14 cellular contexts compared by ENCODE assay signal in genomic region chr9:3498691-3499090, GRCh38. TPM values are rescaled to one million over a fixed set of nuclear protein-coding genes. Genes with fewer than 3 reads are reported as not detected.
DNase-seq lines count a peak whose midpoint lies in the region; ATAC-seq and TF ChIP-seq lines count a peak whose summit lies in the region.
"Had no signal": no experiment of that assay in that cellular context is flagged by ENCODE, and none has a peak within 500 bp of the region (broad histone marks: within the 10 kb centered on the region; RNA-seq: fewer than 3 reads in every experiment).

No MANE protein-coding gene starts in this region.

- no peak for TF ChIP-seq CTCF in brain (conservative IDR thresholded peaks at IDR 0.05)
- no peak for TF ChIP-seq CTCF in upper lobe of left lung (IDR thresholded peaks at IDR 0.05)

- DNase-seq in COLO668 (lab: John Stamatoyannopoulos, UW; ENCODE audit: unreplicated experiment) (peak; percentile 30), NCI-H1436 treated with DMSO at 0.1 percent for 48 hours (lab: John Stamatoyannopoulos, UW) (peak; percentile 66), mesenchymal stem cell (peak; percentile 45), upper lobe of left lung (no peak)
- no peak for DNase-seq in activated T-helper 2 cell treated with anti-CD3 and anti-CD28 coated beads, Interferon-gamma antibody, Interleukin-2, Interleukin-4, amounts not matched to agents 10 μg/mL and 5 μg/mL and 100 μg/mL, durations not matched to agents 14 hours and 24 hours and 36 hours (ENCODE audit: low spot score)
- no peak for DNase-seq in activated CD4-positive, alpha-beta T cell treated with anti-CD3 and anti-CD28 coated beads, Interleukin-2, amount 10 ng/mL, durations not matched to agents 7 days and 5 days
- DNase-seq: activated CD8-positive, alpha-beta memory T cell treated with anti-CD3 and anti-CD28 coated beads, Interleukin-2, amount 10 ng/mL, durations not matched to agents 7 days and 5 days; Kasumi-1; stimulated activated CD4-positive, alpha-beta T cell treated with anti-CD3 and anti-CD28 coated beads, Interleukin-2, amount 100 ng/mL, for 24 hours had no signal

- H3K27me3 ChIP-seq in mesenchymal stem cell (ENCODE audit: control insufficient read depth in 1 of 2, insufficient read depth in 1 of 2, low read length in 2 of 2), result no peaks in the 10 kb centered on the region
- H3K27me3 ChIP-seq in upper lobe of left lung, result no peaks in the 10 kb centered on the region

- no peak overlapping the region for H3K14ac ChIP-seq in mesenchymal stem cell (ENCODE audit: low read length in 2 of 2)

- CTCF ChIA-PET in activated CD4-positive, alpha-beta T cell treated with anti-CD3 and anti-CD28 coated beads, Interleukin-2, amount 10 ng/mL, durations not matched to agents 7 days and 5 days (lab: Charles Lee), result interaction anchor here (1.2 kb wide), 1 partner anchor 55 kb away, joined by 4 read pairs; no protein-coding TSS in a partner anchor

- H3K9me3 ChIP-seq in mesenchymal stem cell (ENCODE audit: control insufficient read depth, low read length), result no peaks in the 10 kb centered on the region
- no peaks in the 10 kb centered on the region for H3K9me3 ChIP-seq in upper lobe of left lung

- H3K27me3 Mint-ChIP-seq in brain, result peaks cover 5% of the 10 kb centered on the region
- no peaks in the 10 kb centered on the region for H3K27me3 Mint-ChIP-seq in activated T-helper 2 cell treated with anti-CD3 and anti-CD28 coated beads, Interferon-gamma antibody, Interleukin-2, Interleukin-4, amounts not matched to agents 10 μg/mL and 5 μg/mL and 100 μg/mL, durations not matched to agents 14 hours and 24 hours and 36 hours (ENCODE audit: low read depth)
- H3K27me3 Mint-ChIP-seq in activated CD4-positive, alpha-beta T cell treated with anti-CD3 and anti-CD28 coated beads, Interleukin-2, amount 10 ng/mL, durations not matched to agents 7 days and 5 days, result no peaks in the 10 kb centered on the region
- H3K27me3 Mint-ChIP-seq: activated CD8-positive, alpha-beta memory T cell treated with anti-CD3 and anti-CD28 coated beads, Interleukin-2, amount 10 ng/mL, durations not matched to agents 7 days and 5 days; B cell; stimulated activated naive CD8-positive, alpha-beta T cell treated with anti-CD3 and anti-CD28 coated beads, Interleukin-15, Interleukin-2, amounts not matched to agents 100 ng/mL and 50 ng/mL, for 24 hours had no signal

- POLR2A ChIA-PET in activated CD4-positive, alpha-beta T cell treated with anti-CD3 and anti-CD28 coated beads, Interleukin-2, amount 10 ng/mL, durations not matched to agents 7 days and 5 days (lab: Charles Lee), result no interaction called here

- TF ChIP-seq POLR2A in upper lobe of left lung (IDR thresholded peaks at IDR 0.05), result no peak

- intact Hi-C loops in activated T-helper 2 cell treated with anti-CD3 and anti-CD28 coated beads, Interferon-gamma antibody, Interleukin-2, Interleukin-4, amounts not matched to agents 10 μg/mL and 5 μg/mL and 100 μg/mL, durations not matched to agents 14 hours and 24 hours and 36 hours (cut with micrococcal nuclease), result no loop called here

- H2AFZ ChIP-seq in mesenchymal stem cell (ENCODE audit: low read depth, low read length), result no peak overlapping the region

- no peak for ATAC-seq in HG02763 (IDR thresholded peaks at IDR 0.05; ENCODE audit: unreplicated experiment)
- no peak for ATAC-seq in upper lobe of left lung (ENCODE audit: low FRiP score in 2 of 2)
- ATAC-seq: activated CD8-positive, alpha-beta memory T cell treated with anti-CD3 and anti-CD28 coated beads, Interleukin-2, amount 10 ng/mL, durations not matched to agents 7 days and 5 days had no signal

- no peak overlapping the region for H3K27ac ChIP-seq in mesenchymal stem cell (ENCODE audit: low read length, poor library complexity, severe bottlenecking)
- H3K27ac ChIP-seq in upper lobe of left lung, result no peak overlapping the region

- peaks cover 5% of the 10 kb centered on the region for H3K79me1 ChIP-seq in mesenchymal stem cell (replicated peaks; ENCODE audit: low read length, poor library complexity, severe bottlenecking)

- H2BK5ac ChIP-seq in mesenchymal stem cell (ENCODE audit: low read depth, low read length, poor library complexity, severe bottlenecking), result no peak overlapping the region

- no peak overlapping the region for H2BK15ac ChIP-seq in mesenchymal stem cell (ENCODE audit: low read depth, poor library complexity, severe bottlenecking)

- H2AK5ac ChIP-seq in mesenchymal stem cell (ENCODE audit: low read length, severe bottlenecking), result no peak overlapping the region

- H3K4me3 ChIP-seq in mesenchymal stem cell (ENCODE audit: insufficient read depth in 1 of 2, low read depth in 1 of 2, low read length in 2 of 2) (no peak overlapping the region), upper lobe of left lung (no peak overlapping the region)

- H3K4me1 ChIP-seq in mesenchymal stem cell (ENCODE audit: control insufficient read depth, insufficient read depth, low read depth, low read length) (no peaks in the 10 kb centered on the region), upper lobe of left lung (peaks cover 0 to 13% (median 9%) of the 10 kb centered on the region in 4 donors)

- H3K23ac ChIP-seq in mesenchymal stem cell (ENCODE audit: low read length in 2 of 2), result no peak overlapping the region

- no peak overlapping the region for H3K4me2 ChIP-seq in mesenchymal stem cell (ENCODE audit: low read length, poor library complexity, severe bottlenecking)

- peak overlapping the region; percentile 1 to 68 (median 62) for H3K4me3 Mint-ChIP-seq in brain
- no peak overlapping the region for H3K4me3 Mint-ChIP-seq in activated T-helper 2 cell treated with anti-CD3 and anti-CD28 coated beads, Interferon-gamma antibody, Interleukin-2, Interleukin-4, amounts not matched to agents 10 μg/mL and 5 μg/mL and 100 μg/mL, durations not matched to agents 14 hours and 24 hours and 36 hours (ENCODE audit: low read depth)
- no peak overlapping the region for H3K4me3 Mint-ChIP-seq in activated CD4-positive, alpha-beta T cell treated with anti-CD3 and anti-CD28 coated beads, Interleukin-2, amount 10 ng/mL, durations not matched to agents 7 days and 5 days
- H3K4me3 Mint-ChIP-seq: activated CD8-positive, alpha-beta memory T cell treated with anti-CD3 and anti-CD28 coated beads, Interleukin-2, amount 10 ng/mL, durations not matched to agents 7 days and 5 days; B cell; stimulated activated naive CD8-positive, alpha-beta T cell treated with anti-CD3 and anti-CD28 coated beads, Interleukin-15, Interleukin-2, amounts not matched to agents 100 ng/mL and 50 ng/mL, for 24 hours; T-helper 2 cell treated with Interferon-gamma antibody and Interleukin-4, amounts not matched to agents 5 μg/mL and 100 μg/mL, for 36 hours had no signal

- no peak overlapping the region for H4K91ac ChIP-seq in mesenchymal stem cell (ENCODE audit: low read length)

- no peak overlapping the region for H3K4ac ChIP-seq in mesenchymal stem cell (ENCODE audit: low read depth in 1 of 2, low read length in 2 of 2)

- H3K18ac ChIP-seq in mesenchymal stem cell (ENCODE audit: low read depth in 1 of 2, low read length in 2 of 2), result no peak overlapping the region

- H3K9me3 Mint-ChIP-seq in brain, result no peaks in the 10 kb centered on the region
- H3K9me3 Mint-ChIP-seq in activated T-helper 2 cell treated with anti-CD3 and anti-CD28 coated beads, Interferon-gamma antibody, Interleukin-2, Interleukin-4, amounts not matched to agents 10 μg/mL and 5 μg/mL and 100 μg/mL, durations not matched to agents 14 hours and 24 hours and 36 hours, result peaks cover 3% of the 10 kb centered on the region
- H3K9me3 Mint-ChIP-seq in activated CD4-positive, alpha-beta T cell treated with anti-CD3 and anti-CD28 coated beads, Interleukin-2, amount 10 ng/mL, durations not matched to agents 7 days and 5 days, result peaks cover 4% of the 10 kb centered on the region
- H3K9me3 Mint-ChIP-seq: T-helper 2 cell treated with Interferon-gamma antibody and Interleukin-4, amounts not matched to agents 5 μg/mL and 100 μg/mL, for 36 hours had no signal

- peaks cover 74% of the 10 kb centered on the region for H3K4me1 Mint-ChIP-seq in brain
- H3K4me1 Mint-ChIP-seq in activated T-helper 2 cell treated with anti-CD3 and anti-CD28 coated beads, Interferon-gamma antibody, Interleukin-2, Interleukin-4, amounts not matched to agents 10 μg/mL and 5 μg/mL and 100 μg/mL, durations not matched to agents 14 hours and 24 hours and 36 hours (ENCODE audit: low read depth), result peaks cover 15% of the 10 kb centered on the region
- peaks cover 8% of the 10 kb centered on the region for H3K4me1 Mint-ChIP-seq in activated CD4-positive, alpha-beta T cell treated with anti-CD3 and anti-CD28 coated beads, Interleukin-2, amount 10 ng/mL, durations not matched to agents 7 days and 5 days

- H4K8ac ChIP-seq in mesenchymal stem cell (ENCODE audit: low read length), result no peak overlapping the region

- peak overlapping the region; percentile 38 to 89 (median 79) for H3K27ac Mint-ChIP-seq in brain
- H3K27ac Mint-ChIP-seq in activated T-helper 2 cell treated with anti-CD3 and anti-CD28 coated beads, Interferon-gamma antibody, Interleukin-2, Interleukin-4, amounts not matched to agents 10 μg/mL and 5 μg/mL and 100 μg/mL, durations not matched to agents 14 hours and 24 hours and 36 hours, result no peak overlapping the region
- no peak overlapping the region for H3K27ac Mint-ChIP-seq in activated CD4-positive, alpha-beta T cell treated with anti-CD3 and anti-CD28 coated beads, Interleukin-2, amount 10 ng/mL, durations not matched to agents 7 days and 5 days
- H3K27ac Mint-ChIP-seq: activated CD8-positive, alpha-beta memory T cell treated with anti-CD3 and anti-CD28 coated beads, Interleukin-2, amount 10 ng/mL, durations not matched to agents 7 days and 5 days; B cell; stimulated activated naive CD8-positive, alpha-beta T cell treated with anti-CD3 and anti-CD28 coated beads, Interleukin-15, Interleukin-2, amounts not matched to agents 100 ng/mL and 50 ng/mL, for 24 hours; T-helper 2 cell treated with Interferon-gamma antibody and Interleukin-4, amounts not matched to agents 5 μg/mL and 100 μg/mL, for 36 hours had no signal

- no peak overlapping the region for H2BK120ac ChIP-seq in mesenchymal stem cell (ENCODE audit: low read depth, low read length)

- WGBS in mesenchymal stem cell, result 63% methylated on average over 1 of the region's 3 CpGs
- WGBS in upper lobe of left lung, 2 donors, result 69 to 83% methylated on average over 3 of the region's 3 CpGs

- no peak overlapping the region for H2BK12ac ChIP-seq in mesenchymal stem cell (ENCODE audit: low read length in 2 of 2)

- no peak for TF ChIP-seq EP300 in upper lobe of left lung (IDR thresholded peaks at IDR 0.05)

- peaks cover 22% of the 10 kb centered on the region for H3K36me3 Mint-ChIP-seq in brain
- peaks cover 14% of the 10 kb centered on the region for H3K36me3 Mint-ChIP-seq in activated T-helper 2 cell treated with anti-CD3 and anti-CD28 coated beads, Interferon-gamma antibody, Interleukin-2, Interleukin-4, amounts not matched to agents 10 μg/mL and 5 μg/mL and 100 μg/mL, durations not matched to agents 14 hours and 24 hours and 36 hours (ENCODE audit: low read depth)
- peaks cover 12% of the 10 kb centered on the region for H3K36me3 Mint-ChIP-seq in activated CD4-positive, alpha-beta T cell treated with anti-CD3 and anti-CD28 coated beads, Interleukin-2, amount 10 ng/mL, durations not matched to agents 7 days and 5 days (ENCODE audit: low read depth)

- no peaks in the 10 kb centered on the region for H3K36me3 ChIP-seq in mesenchymal stem cell (ENCODE audit: control insufficient read depth in 1 of 2, insufficient read depth in 2 of 2, low read depth in 1 of 2, low read length in 2 of 2)
- no peaks in the 10 kb centered on the region for H3K36me3 ChIP-seq in upper lobe of left lung

- peak overlapping the region; percentile 37 for H3K9ac ChIP-seq in mesenchymal stem cell (ENCODE audit: low read length)

RNA-seq across cellular contexts. Expression of gene RFX3, which starts 27.1 kb away (rescaled TPM):
- 8.2 TPM for polyA plus RNA-seq in brain (ENCODE audit: insufficient read depth, low read depth, low replicate concordance)
- polyA plus RNA-seq in mesenchymal stem cell (2013, experiment 1 of 2), result 1.7 TPM
- polyA plus RNA-seq in mesenchymal stem cell (2013, experiment 2 of 2), result 1.2 TPM
- total RNA-seq in activated T-helper 2 cell treated with anti-CD3 and anti-CD28 coated beads, Interferon-gamma antibody, Interleukin-2, Interleukin-4, amounts not matched to agents 10 μg/mL and 5 μg/mL and 100 μg/mL, durations not matched to agents 14 hours and 24 hours and 36 hours, result 11.3 and 11.9 TPM in 2 replicates
- total RNA-seq in activated CD4-positive, alpha-beta T cell treated with anti-CD3 and anti-CD28 coated beads, Interleukin-2, amount 10 ng/mL, durations not matched to agents 7 days and 5 days, result 10 to 100 TPM; 11.8 to 12.5 TPM
- total RNA-seq in upper lobe of left lung, result 10 to 100 TPM in 5 of 6 donors, 1 to 10 TPM in 1; 7.3 to 32.0 (median 19.9) TPM

Comparison
In these comparisons a context has a peak if more than half of its experiments do, and no peak if none do; other contexts are left out.
1. DNase-seq: peak in COLO668 (single experiment), NCI-H1436 treated with DMSO at 0.1 percent for 48 hours (single experiment) and mesenchymal stem cell (single experiment); none in activated T-helper 2 cell treated with anti-CD3 and anti-CD28 coated beads, Interferon-gamma antibody, Interleukin-2, Interleukin-4, amounts not matched to agents 10 μg/mL and 5 μg/mL and 100 μg/mL, durations not matched to agents 14 hours and 24 hours and 36 hours (single experiment), activated CD4-positive, alpha-beta T cell treated with anti-CD3 and anti-CD28 coated beads, Interleukin-2, amount 10 ng/mL, durations not matched to agents 7 days and 5 days (single experiment) and upper lobe of left lung (0 of 2).
2. H3K27ac Mint-ChIP-seq: peak in brain (5 of 5); none in activated T-helper 2 cell treated with anti-CD3 and anti-CD28 coated beads, Interferon-gamma antibody, Interleukin-2, Interleukin-4, amounts not matched to agents 10 μg/mL and 5 μg/mL and 100 μg/mL, durations not matched to agents 14 hours and 24 hours and 36 hours (single experiment) and activated CD4-positive, alpha-beta T cell treated with anti-CD3 and anti-CD28 coated beads, Interleukin-2, amount 10 ng/mL, durations not matched to agents 7 days and 5 days (single experiment).
3. H3K4me3 Mint-ChIP-seq: peak in brain (5 of 5); none in activated T-helper 2 cell treated with anti-CD3 and anti-CD28 coated beads, Interferon-gamma antibody, Interleukin-2, Interleukin-4, amounts not matched to agents 10 μg/mL and 5 μg/mL and 100 μg/mL, durations not matched to agents 14 hours and 24 hours and 36 hours (single experiment) and activated CD4-positive, alpha-beta T cell treated with anti-CD3 and anti-CD28 coated beads, Interleukin-2, amount 10 ng/mL, durations not matched to agents 7 days and 5 days (single experiment).